In genomic region chr3:146256851-146257486, GRCh38 we compare ENCODE assay signal across 1 cellular context.
TF ChIP-seq lines count a peak whose summit lies in the region.

No MANE protein-coding gene starts in this region.

TF ChIP-seq in GM23338, 12 proteins besides CTCF, POLR2A, EP300 and RAD21 (continued from another document):
- TF ChIP-seq ZNF462 (CRISPR knock-in tag; IDR thresholded peaks at IDR 0.05) (peak; percentile 65), CREB1 (CRISPR knock-in tag; IDR thresholded peaks at IDR 0.05; ENCODE audit: low read depth) (no peak), ZNF114 (CRISPR knock-in tag; IDR thresholded peaks at IDR 0.05) (peak; percentile 32; the same call in 1 of the 2 replicates)
